In genomic region chr13:50720856-50721663, GRCh38 we compare ENCODE assay signal across 23 cellular contexts.
"Had no signal": no experiment of that assay in that cellular context is flagged by ENCODE, and none has a peak within 500 bp of the region (broad histone marks: within the 10 kb centered on the region; RNA-seq: fewer than 3 reads in every experiment).

No MANE protein-coding gene starts in this region.

- H3K9me3 ChIP-seq: ascending aorta, right lobe of liver, thyroid gland, vagina had no signal

- DNase-seq: activated CD4-positive, CD25-positive, alpha-beta regulatory T cell treated with anti-CD3 and anti-CD28 coated beads, Interleukin-2, amount 50 U/mL, for 72 hours; activated CD8-positive, alpha-beta memory T cell treated with anti-CD3 and anti-CD28 coated beads for 24 hours; activated CD8-positive, alpha-beta memory T cell treated with anti-CD3 and anti-CD28 coated beads, Interleukin-2, amount 50 U/mL, for 48 hours; activated effector memory CD4-positive, alpha-beta T cell treated with Interleukin-2 at 50 U/mL for 16 hours; activated naive CD4-positive, alpha-beta T cell treated with anti-CD3 and anti-CD28 coated beads, Interleukin-2, amount 50 U/mL, for 16 hours; activated T-cell treated with anti-CD3 and anti-CD28 coated beads, Interleukin-2, amount 50 U/mL, for 48 hours; effector CD8-positive, alpha-beta T cell; foreskin melanocyte; hypothalamus; kidney; midbrain; right lobe of liver; stimulated activated naive CD4-positive, alpha-beta T cell; T-helper 1 cell; T-helper 9 cell; thyroid gland had no signal

- H3K4me3 Mint-ChIP-seq: dendritic cell treated with granulocyte-macrophage colony-stimulating factor and Interleukin-4, amounts not matched to agents 40 ng/mL and 50 ng/mL, for 4 days; neural crest cell had no signal

- FAIRE-seq: endothelial cell of umbilical vein, kidney had no signal

- H3K9me3 Mint-ChIP-seq: dendritic cell treated with granulocyte-macrophage colony-stimulating factor and Interleukin-4, amounts not matched to agents 40 ng/mL and 50 ng/mL, for 4 days had no signal

- H3K27ac Mint-ChIP-seq: dendritic cell treated with granulocyte-macrophage colony-stimulating factor and Interleukin-4, amounts not matched to agents 40 ng/mL and 50 ng/mL, for 4 days had no signal

- ATAC-seq: left lobe of liver had no signal

- H3K4me1 Mint-ChIP-seq: neural crest cell had no signal

- H3K4me3 ChIP-seq: ascending aorta, lung, right lobe of liver, thyroid gland, vagina had no signal

- H3K36me3 ChIP-seq: ascending aorta, right lobe of liver, thyroid gland, vagina had no signal

- H3K27me3 ChIP-seq: ascending aorta, right lobe of liver, thyroid gland, vagina had no signal

- H3K27me3 Mint-ChIP-seq: dendritic cell treated with granulocyte-macrophage colony-stimulating factor and Interleukin-4, amounts not matched to agents 40 ng/mL and 50 ng/mL, for 4 days had no signal
